ENCODE assay signal across 34 cellular contexts in the genomic region with DNA sequence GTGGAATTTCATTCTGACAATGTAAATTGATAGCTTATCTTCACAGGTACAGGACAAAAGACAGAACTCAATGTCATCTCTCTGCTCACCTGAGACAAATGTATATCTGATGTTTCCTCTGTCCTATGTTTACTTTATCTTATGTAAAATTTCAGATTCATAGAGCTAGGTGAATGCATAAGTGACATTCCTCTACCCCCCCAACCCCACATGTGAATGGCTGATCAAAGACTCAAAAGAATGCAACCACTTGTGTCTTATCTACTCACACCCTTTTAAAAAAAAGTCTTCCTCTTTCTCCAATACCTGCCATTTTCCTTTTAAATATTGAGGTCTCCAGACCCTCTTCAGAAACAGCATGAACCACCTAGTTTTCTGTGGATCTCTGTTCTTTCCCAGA.
A peak's percentile ranks its signal among the peaks of the same experiment; 100 is the strongest.
DNase-seq lines count a peak whose midpoint lies in the region; TF ChIP-seq lines count a peak whose summit lies in the region.
"Had no signal": no experiment of that assay in that cellular context is flagged by ENCODE, and none has a peak within 500 bp of the region (broad histone marks: within the 10 kb centered on the region; RNA-seq: fewer than 3 reads in every experiment).

No MANE protein-coding gene starts in this region.

- H3K23ac ChIP-seq in mesendoderm (ENCODE audit: low read length) = no peak overlapping the region

- H3K4me1 ChIP-seq in Caco-2 (peaks cover 18% of the 10 kb centered on the region), endodermal cell (ENCODE audit: control insufficient read depth, insufficient read depth, low read length) (peaks cover 9% of the 10 kb centered on the region), mesendoderm (ENCODE audit: control insufficient read depth, low read depth, low read length) (no peaks in the 10 kb centered on the region)
- H3K4me1 ChIP-seq: A549; BE2C; BLaER1; BLaER1 treated with 17β-estradiol and CSF1 and Interleukin-3, amounts not matched to agents 10 nM and 100 nM had no signal

- H4K8ac ChIP-seq in mesendoderm (ENCODE audit: low read depth, low read length) = no peak overlapping the region

- no peak overlapping the region for H3K27ac ChIP-seq in endodermal cell (ENCODE audit: low read depth, low read length)
- no peak overlapping the region for H3K27ac ChIP-seq in mesendoderm (ENCODE audit: low read depth, low read length)
- H3K27ac ChIP-seq: 22Rv1; A549; BLaER1; BLaER1 treated with 17β-estradiol and CSF1 and Interleukin-3, amounts not matched to agents 10 nM and 100 nM; C4-2B had no signal

- H3K9me3 Mint-ChIP-seq in Caco-2 (ENCODE audit: unreplicated experiment) (peaks cover 60% of the 10 kb centered on the region), endodermal cell (peaks cover 10% of the 10 kb centered on the region), progenitor cell of endocrine pancreas (ENCODE audit: low read depth) (no peaks in the 10 kb centered on the region)

- no peaks in the 10 kb centered on the region for H3K36me3 ChIP-seq in Caco-2 (ENCODE audit: control insufficient read depth, insufficient read depth, low read length)
- H3K36me3 ChIP-seq in endodermal cell (ENCODE audit: control insufficient read depth, insufficient read depth, low read length) = no peaks in the 10 kb centered on the region
- H3K36me3 ChIP-seq in mesendoderm (ENCODE audit: control insufficient read depth, insufficient read depth, low read length) = no peaks in the 10 kb centered on the region
- H3K36me3 ChIP-seq: BE2C; BLaER1; BLaER1 treated with 17β-estradiol and CSF1 and Interleukin-3, amounts not matched to agents 10 nM and 100 nM had no signal

- H3K4me3 ChIP-seq in Caco-2 (ENCODE audit: low read depth, low read length) (no peak overlapping the region), endodermal cell (ENCODE audit: low read length) (peak overlapping the region; percentile 60), mesendoderm (ENCODE audit: low read length) (no peak overlapping the region)
- H3K4me3 ChIP-seq: A549; BLaER1; BLaER1 treated with 17β-estradiol and CSF1 and Interleukin-3, amounts not matched to agents 10 nM and 100 nM had no signal

- intact Hi-C loops in Caco-2 (cut with micrococcal nuclease; ENCODE audit: unreplicated experiment) = no loop called here

- no peaks in the 10 kb centered on the region for H3K79me2 ChIP-seq in mesendoderm (ENCODE audit: control insufficient read depth, insufficient read depth, low read length)

- no peak overlapping the region for H3K27ac Mint-ChIP-seq in Caco-2 (ENCODE audit: unreplicated experiment)
- no peak overlapping the region for H3K27ac Mint-ChIP-seq in endodermal cell
- peak overlapping the region; percentile 62 for H3K27ac Mint-ChIP-seq in progenitor cell of endocrine pancreas
- H3K27ac Mint-ChIP-seq: B cell; CD4-positive, alpha-beta memory T cell; CD4-positive, alpha-beta T cell; CD4-positive, CD25-positive, alpha-beta regulatory T cell; CD8-positive, alpha-beta memory T cell; CD8-positive, alpha-beta T cell had no signal

- CTCF ChIA-PET in Caco-2 (lab: Charles Lee) = interaction anchor here (0.6 kb wide), 1 partner anchor 661 kb away, joined by 3 read pairs; no protein-coding TSS in a partner anchor

- no peak overlapping the region for H3K18ac ChIP-seq in mesendoderm (ENCODE audit: low read length)

- H3K4me1 Mint-ChIP-seq in Caco-2 (ENCODE audit: low read depth, unreplicated experiment) = peaks cover 17% of the 10 kb centered on the region
- peaks cover 31% of the 10 kb centered on the region for H3K4me1 Mint-ChIP-seq in endodermal cell
- H3K4me1 Mint-ChIP-seq in progenitor cell of endocrine pancreas (ENCODE audit: low read depth) = peaks cover 2% of the 10 kb centered on the region
- H3K4me1 Mint-ChIP-seq: B cell; CD14-positive monocyte; CD4-positive, alpha-beta memory T cell; CD4-positive, CD25-positive, alpha-beta regulatory T cell; CD8-positive, alpha-beta memory T cell had no signal

- H3K27me3 ChIP-seq in Caco-2 (replicated peaks; ENCODE audit: control insufficient read depth, insufficient read depth, low read length) (no peaks in the 10 kb centered on the region), endodermal cell (ENCODE audit: control insufficient read depth, insufficient read depth, low read length, poor library complexity, severe bottlenecking) (no peaks in the 10 kb centered on the region), mesendoderm (ENCODE audit: insufficient read depth, low read length, poor library complexity) (no peaks in the 10 kb centered on the region)
- H3K27me3 ChIP-seq: BE2C; BLaER1; BLaER1 treated with 17β-estradiol and CSF1 and Interleukin-3, amounts not matched to agents 10 nM and 100 nM had no signal

- H3K9me3 ChIP-seq in Caco-2 = peaks cover 10% of the 10 kb centered on the region
- peaks cover 46% of the 10 kb centered on the region for H3K9me3 ChIP-seq in endodermal cell (ENCODE audit: control insufficient read depth, low read length)
- H3K9me3 ChIP-seq: A549; BE2C; BLaER1; BLaER1 treated with 17β-estradiol and CSF1 and Interleukin-3, amounts not matched to agents 10 nM and 100 nM had no signal

- no peak overlapping the region for H3K4ac ChIP-seq in mesendoderm (ENCODE audit: low read depth, low read length)

- no peaks in the 10 kb centered on the region for H3K27me3 Mint-ChIP-seq in Caco-2 (ENCODE audit: insufficient read depth, unreplicated experiment)
- no peaks in the 10 kb centered on the region for H3K27me3 Mint-ChIP-seq in endodermal cell (ENCODE audit: insufficient read depth)
- no peaks in the 10 kb centered on the region for H3K27me3 Mint-ChIP-seq in progenitor cell of endocrine pancreas
- H3K27me3 Mint-ChIP-seq: B cell; CD4-positive, alpha-beta memory T cell; CD4-positive, alpha-beta T cell; CD4-positive, CD25-positive, alpha-beta regulatory T cell; CD8-positive, alpha-beta memory T cell had no signal

- DNase-seq in Caco-2 (peak; percentile 22 to 53), endodermal cell (no peak), mesendoderm (peak; percentile 60), progenitor cell of endocrine pancreas (ENCODE audit: low spot score, unreplicated experiment) (no peak), SKM-1 (lab: John Stamatoyannopoulos, UW; ENCODE audit: unreplicated experiment) (no peak), H4 (ENCODE audit: low spot score) (no peak)
- no peak for DNase-seq in stimulated activated CD4-positive, alpha-beta T cell treated with anti-CD3 and anti-CD28 coated beads, Interleukin-15, amount 100 ng/mL, for 24 hours
- DNase-seq in activated CD4-positive, alpha-beta T cell treated with anti-CD3 and anti-CD28 coated beads, Interleukin-2, amount 50 U/mL, for 1 hour = no peak
- DNase-seq: 8988T; ACHN; AML-193; BE2C; C1 segment of cervical spinal cord; Calu3; CD4-positive, alpha-beta memory T cell; CD4-positive, alpha-beta T cell; CD4-positive, CD25-positive, alpha-beta regulatory T cell; CD8-positive, alpha-beta memory T cell; CD8-positive, alpha-beta T cell; COR-L47; DMS 273 treated with DMSO at 0.1 percent for 48 hours; DMS153; DMS53; DMS79; DMS79 treated with DMSO at 0.1 percent for 48 hours; DND-41; EL had no signal

- POLR2A ChIA-PET in Caco-2 (lab: Charles Lee) = no interaction called here

- H2AK5ac ChIP-seq in mesendoderm (ENCODE audit: low read length) = no peak overlapping the region

- H3K56ac ChIP-seq in mesendoderm (ENCODE audit: low read length) = no peak overlapping the region

- no peak overlapping the region for H3K4me2 ChIP-seq in mesendoderm (ENCODE audit: low read length)
- H3K4me2 ChIP-seq: A549; BLaER1; BLaER1 treated with 17β-estradiol and CSF1 and Interleukin-3, amounts not matched to agents 10 nM and 100 nM had no signal

- H2BK5ac ChIP-seq in mesendoderm (ENCODE audit: low read length) = no peak overlapping the region

- no TSS peak for BruUV-seq in Caco-2 (replicated peaks; lab: Mats Ljungman, UMichigan)

- H3K79me1 ChIP-seq in mesendoderm (ENCODE audit: low read length) = no peaks in the 10 kb centered on the region

- no peak overlapping the region for H2BK15ac ChIP-seq in mesendoderm (replicated peaks; ENCODE audit: low read depth)

- H2BK120ac ChIP-seq in mesendoderm (ENCODE audit: low read depth, low read length) = no peak overlapping the region

- H3K36me3 Mint-ChIP-seq in Caco-2 (ENCODE audit: insufficient read depth, unreplicated experiment) = no peaks in the 10 kb centered on the region
- peaks cover 2% of the 10 kb centered on the region for H3K36me3 Mint-ChIP-seq in endodermal cell (ENCODE audit: low read depth)
- H3K36me3 Mint-ChIP-seq in progenitor cell of endocrine pancreas (ENCODE audit: insufficient read depth) = no peaks in the 10 kb centered on the region
- H3K36me3 Mint-ChIP-seq: CD14-positive monocyte; CD4-positive, alpha-beta memory T cell; CD4-positive, CD25-positive, alpha-beta regulatory T cell; CD8-positive, alpha-beta memory T cell; CD8-positive, alpha-beta T cell had no signal

- H3K9ac ChIP-seq in endodermal cell (ENCODE audit: extremely low read depth, low read length, poor library complexity, severe bottlenecking) (no peak overlapping the region), mesendoderm (ENCODE audit: low read length) (no peak overlapping the region)
- H3K9ac ChIP-seq: BLaER1; BLaER1 treated with 17β-estradiol and CSF1 and Interleukin-3, amounts not matched to agents 10 nM and 100 nM had no signal

- no peak for TF ChIP-seq CTCF in Caco-2 (IDR thresholded peaks at IDR 0.05; ENCODE audit: insufficient read depth in 1 of 2, low read depth in 1 of 2, low read length in 1 of 2, severe bottlenecking in 1 of 2, unreplicated experiment in 1 of 2)
- no peak for TF ChIP-seq CTCF in endodermal cell (conservative IDR thresholded peaks at IDR 0.05)
- no peak for TF ChIP-seq CTCF in progenitor cell of endocrine pancreas (IDR thresholded peaks at IDR 0.05; ENCODE audit: unreplicated experiment)

- H3K4me3 Mint-ChIP-seq in Caco-2 (ENCODE audit: unreplicated experiment) = no peak overlapping the region
- H3K4me3 Mint-ChIP-seq in endodermal cell = no peak overlapping the region
- no peak overlapping the region for H3K4me3 Mint-ChIP-seq in progenitor cell of endocrine pancreas (ENCODE audit: low read depth)
- H3K4me3 Mint-ChIP-seq: B cell; CD14-positive monocyte; CD4-positive, alpha-beta memory T cell; CD4-positive, alpha-beta T cell; CD4-positive, CD25-positive, alpha-beta regulatory T cell; CD8-positive, alpha-beta memory T cell; CD8-positive, alpha-beta T cell had no signal

- H4K5ac ChIP-seq in mesendoderm (ENCODE audit: low read length) = no peak overlapping the region

Comparison
In these comparisons a context has a peak if more than half of its experiments do, and no peak if none do; other contexts are left out.
1. DNase-seq: peak in Caco-2 (2 of 2) and mesendoderm (single experiment); none in endodermal cell (single experiment), progenitor cell of endocrine pancreas (single experiment), SKM-1 (single experiment), H4 (single experiment), stimulated activated CD4-positive, alpha-beta T cell treated with anti-CD3 and anti-CD28 coated beads, Interleukin-15, amount 100 ng/mL, for 24 hours (single experiment) and activated CD4-positive, alpha-beta T cell treated with anti-CD3 and anti-CD28 coated beads, Interleukin-2, amount 50 U/mL, for 1 hour (single experiment).